In the genomic region with DNA sequence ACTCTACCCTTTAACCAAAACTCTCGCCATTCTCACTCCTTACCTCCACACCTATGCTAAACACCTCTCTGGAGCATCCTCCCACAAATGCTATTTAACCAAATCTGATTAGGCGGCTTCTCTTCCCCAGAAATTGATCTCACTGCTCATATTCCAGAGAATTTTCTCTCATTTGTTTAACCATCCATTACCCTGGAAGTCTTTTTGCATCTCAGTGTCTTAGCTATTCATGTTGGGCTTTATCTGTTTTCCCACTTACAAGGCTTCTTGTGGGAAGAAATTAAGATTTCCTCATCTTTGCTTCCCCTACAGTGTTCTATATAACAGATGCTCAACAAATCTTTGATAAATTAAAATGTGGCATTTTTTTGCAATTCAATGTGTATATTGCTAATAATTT, we compare ENCODE assay signal across 2 cellular contexts.
TF ChIP-seq lines count a peak whose summit lies in the region.

No MANE protein-coding gene starts in this region.

TF ChIP-seq in GM23338, 12 proteins besides CTCF, POLR2A, EP300 and RAD21 (continued from another document):
- TF ChIP-seq, protein P1, sequence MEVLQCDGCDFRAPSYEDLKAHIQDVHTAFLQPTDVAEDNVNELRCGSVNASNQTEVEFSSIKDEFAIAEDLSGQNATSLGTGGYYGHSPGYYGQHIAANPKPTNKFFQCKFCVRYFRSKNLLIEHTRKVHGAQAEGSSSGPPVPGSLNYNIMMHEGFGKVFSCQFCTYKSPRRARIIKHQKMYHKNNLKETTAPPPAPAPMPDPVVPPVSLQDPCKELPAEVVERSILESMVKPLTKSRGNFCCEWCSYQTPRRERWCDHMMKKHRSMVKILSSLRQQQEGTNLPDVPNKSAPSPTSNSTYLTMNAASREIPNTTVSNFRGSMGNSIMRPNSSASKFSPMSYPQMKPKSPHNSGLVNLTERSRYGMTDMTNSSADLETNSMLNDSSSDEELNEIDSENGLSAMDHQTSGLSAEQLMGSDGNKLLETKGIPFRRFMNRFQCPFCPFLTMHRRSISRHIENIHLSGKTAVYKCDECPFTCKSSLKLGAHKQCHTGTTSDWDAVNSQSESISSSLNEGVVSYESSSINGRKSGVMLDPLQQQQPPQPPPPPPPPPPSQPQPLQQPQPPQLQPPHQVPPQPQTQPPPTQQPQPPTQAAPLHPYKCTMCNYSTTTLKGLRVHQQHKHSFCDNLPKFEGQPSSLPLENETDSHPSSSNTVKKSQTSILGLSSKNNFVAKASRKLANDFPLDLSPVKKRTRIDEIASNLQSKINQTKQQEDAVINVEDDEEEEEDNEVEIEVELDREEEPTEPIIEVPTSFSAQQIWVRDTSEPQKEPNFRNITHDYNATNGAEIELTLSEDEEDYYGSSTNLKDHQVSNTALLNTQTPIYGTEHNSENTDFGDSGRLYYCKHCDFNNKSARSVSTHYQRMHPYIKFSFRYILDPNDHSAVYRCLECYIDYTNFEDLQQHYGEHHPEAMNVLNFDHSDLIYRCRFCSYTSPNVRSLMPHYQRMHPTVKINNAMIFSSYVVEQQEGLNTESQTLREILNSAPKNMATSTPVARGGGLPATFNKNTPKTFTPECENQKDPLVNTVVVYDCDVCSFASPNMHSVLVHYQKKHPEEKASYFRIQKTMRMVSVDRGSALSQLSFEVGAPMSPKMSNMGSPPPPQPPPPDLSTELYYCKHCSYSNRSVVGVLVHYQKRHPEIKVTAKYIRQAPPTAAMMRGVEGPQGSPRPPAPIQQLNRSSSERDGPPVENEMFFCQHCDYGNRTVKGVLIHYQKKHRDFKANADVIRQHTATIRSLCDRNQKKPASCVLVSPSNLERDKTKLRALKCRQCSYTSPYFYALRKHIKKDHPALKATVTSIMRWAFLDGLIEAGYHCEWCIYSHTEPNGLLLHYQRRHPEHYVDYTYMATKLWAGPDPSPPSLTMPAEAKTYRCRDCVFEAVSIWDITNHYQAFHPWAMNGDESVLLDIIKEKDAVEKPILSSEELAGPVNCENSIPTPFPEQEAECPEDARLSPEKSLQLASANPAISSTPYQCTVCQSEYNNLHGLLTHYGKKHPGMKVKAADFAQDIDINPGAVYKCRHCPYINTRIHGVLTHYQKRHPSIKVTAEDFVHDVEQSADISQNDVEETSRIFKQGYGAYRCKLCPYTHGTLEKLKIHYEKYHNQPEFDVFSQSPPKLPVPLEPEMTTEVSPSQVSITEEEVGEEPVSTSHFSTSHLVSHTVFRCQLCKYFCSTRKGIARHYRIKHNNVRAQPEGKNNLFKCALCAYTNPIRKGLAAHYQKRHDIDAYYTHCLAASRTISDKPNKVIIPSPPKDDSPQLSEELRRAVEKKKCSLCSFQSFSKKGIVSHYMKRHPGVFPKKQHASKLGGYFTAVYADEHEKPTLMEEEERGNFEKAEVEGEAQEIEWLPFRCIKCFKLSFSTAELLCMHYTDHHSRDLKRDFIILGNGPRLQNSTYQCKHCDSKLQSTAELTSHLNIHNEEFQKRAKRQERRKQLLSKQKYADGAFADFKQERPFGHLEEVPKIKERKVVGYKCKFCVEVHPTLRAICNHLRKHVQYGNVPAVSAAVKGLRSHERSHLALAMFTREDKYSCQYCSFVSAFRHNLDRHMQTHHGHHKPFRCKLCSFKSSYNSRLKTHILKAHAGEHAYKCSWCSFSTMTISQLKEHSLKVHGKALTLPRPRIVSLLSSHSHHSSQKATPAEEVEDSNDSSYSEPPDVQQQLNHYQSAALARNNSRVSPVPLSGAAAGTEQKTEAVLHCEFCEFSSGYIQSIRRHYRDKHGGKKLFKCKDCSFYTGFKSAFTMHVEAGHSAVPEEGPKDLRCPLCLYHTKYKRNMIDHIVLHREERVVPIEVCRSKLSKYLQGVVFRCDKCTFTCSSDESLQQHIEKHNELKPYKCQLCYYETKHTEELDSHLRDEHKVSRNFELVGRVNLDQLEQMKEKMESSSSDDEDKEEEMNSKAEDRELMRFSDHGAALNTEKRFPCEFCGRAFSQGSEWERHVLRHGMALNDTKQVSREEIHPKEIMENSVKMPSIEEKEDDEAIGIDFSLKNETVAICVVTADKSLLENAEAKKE (CRISPR knock-in tag; IDR thresholded peaks at IDR 0.05), result no peak
- TF ChIP-seq NANOG (IDR thresholded peaks at IDR 0.05; ENCODE audit: borderline replicate concordance), result no peak
- TF ChIP-seq, protein P2, sequence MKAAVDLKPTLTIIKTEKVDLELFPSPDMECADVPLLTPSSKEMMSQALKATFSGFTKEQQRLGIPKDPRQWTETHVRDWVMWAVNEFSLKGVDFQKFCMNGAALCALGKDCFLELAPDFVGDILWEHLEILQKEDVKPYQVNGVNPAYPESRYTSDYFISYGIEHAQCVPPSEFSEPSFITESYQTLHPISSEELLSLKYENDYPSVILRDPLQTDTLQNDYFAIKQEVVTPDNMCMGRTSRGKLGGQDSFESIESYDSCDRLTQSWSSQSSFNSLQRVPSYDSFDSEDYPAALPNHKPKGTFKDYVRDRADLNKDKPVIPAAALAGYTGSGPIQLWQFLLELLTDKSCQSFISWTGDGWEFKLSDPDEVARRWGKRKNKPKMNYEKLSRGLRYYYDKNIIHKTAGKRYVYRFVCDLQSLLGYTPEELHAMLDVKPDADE (IDR thresholded peaks at IDR 0.05), result no peak
- no peak for TF ChIP-seq ZNF114 (CRISPR knock-in tag; IDR thresholded peaks at IDR 0.05)
- TF ChIP-seq ZNF331 (CRISPR knock-in tag; IDR thresholded peaks at IDR 0.05; ENCODE audit: low read depth), result no peak
- no peak for TF ChIP-seq EZH2phosphoT487 (IDR thresholded peaks at IDR 0.05; ENCODE audit: unreplicated experiment)
- TF ChIP-seq, protein P3, sequence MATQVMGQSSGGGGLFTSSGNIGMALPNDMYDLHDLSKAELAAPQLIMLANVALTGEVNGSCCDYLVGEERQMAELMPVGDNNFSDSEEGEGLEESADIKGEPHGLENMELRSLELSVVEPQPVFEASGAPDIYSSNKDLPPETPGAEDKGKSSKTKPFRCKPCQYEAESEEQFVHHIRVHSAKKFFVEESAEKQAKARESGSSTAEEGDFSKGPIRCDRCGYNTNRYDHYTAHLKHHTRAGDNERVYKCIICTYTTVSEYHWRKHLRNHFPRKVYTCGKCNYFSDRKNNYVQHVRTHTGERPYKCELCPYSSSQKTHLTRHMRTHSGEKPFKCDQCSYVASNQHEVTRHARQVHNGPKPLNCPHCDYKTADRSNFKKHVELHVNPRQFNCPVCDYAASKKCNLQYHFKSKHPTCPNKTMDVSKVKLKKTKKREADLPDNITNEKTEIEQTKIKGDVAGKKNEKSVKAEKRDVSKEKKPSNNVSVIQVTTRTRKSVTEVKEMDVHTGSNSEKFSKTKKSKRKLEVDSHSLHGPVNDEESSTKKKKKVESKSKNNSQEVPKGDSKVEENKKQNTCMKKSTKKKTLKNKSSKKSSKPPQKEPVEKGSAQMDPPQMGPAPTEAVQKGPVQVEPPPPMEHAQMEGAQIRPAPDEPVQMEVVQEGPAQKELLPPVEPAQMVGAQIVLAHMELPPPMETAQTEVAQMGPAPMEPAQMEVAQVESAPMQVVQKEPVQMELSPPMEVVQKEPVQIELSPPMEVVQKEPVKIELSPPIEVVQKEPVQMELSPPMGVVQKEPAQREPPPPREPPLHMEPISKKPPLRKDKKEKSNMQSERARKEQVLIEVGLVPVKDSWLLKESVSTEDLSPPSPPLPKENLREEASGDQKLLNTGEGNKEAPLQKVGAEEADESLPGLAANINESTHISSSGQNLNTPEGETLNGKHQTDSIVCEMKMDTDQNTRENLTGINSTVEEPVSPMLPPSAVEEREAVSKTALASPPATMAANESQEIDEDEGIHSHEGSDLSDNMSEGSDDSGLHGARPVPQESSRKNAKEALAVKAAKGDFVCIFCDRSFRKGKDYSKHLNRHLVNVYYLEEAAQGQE (IDR thresholded peaks at IDR 0.05; ENCODE audit: unreplicated experiment), result no peak

TF ChIP-seq in WTC11, 78 proteins besides CTCF, POLR2A, EP300 and RAD21 (continued from another document):
- TF ChIP-seq, protein P4, sequence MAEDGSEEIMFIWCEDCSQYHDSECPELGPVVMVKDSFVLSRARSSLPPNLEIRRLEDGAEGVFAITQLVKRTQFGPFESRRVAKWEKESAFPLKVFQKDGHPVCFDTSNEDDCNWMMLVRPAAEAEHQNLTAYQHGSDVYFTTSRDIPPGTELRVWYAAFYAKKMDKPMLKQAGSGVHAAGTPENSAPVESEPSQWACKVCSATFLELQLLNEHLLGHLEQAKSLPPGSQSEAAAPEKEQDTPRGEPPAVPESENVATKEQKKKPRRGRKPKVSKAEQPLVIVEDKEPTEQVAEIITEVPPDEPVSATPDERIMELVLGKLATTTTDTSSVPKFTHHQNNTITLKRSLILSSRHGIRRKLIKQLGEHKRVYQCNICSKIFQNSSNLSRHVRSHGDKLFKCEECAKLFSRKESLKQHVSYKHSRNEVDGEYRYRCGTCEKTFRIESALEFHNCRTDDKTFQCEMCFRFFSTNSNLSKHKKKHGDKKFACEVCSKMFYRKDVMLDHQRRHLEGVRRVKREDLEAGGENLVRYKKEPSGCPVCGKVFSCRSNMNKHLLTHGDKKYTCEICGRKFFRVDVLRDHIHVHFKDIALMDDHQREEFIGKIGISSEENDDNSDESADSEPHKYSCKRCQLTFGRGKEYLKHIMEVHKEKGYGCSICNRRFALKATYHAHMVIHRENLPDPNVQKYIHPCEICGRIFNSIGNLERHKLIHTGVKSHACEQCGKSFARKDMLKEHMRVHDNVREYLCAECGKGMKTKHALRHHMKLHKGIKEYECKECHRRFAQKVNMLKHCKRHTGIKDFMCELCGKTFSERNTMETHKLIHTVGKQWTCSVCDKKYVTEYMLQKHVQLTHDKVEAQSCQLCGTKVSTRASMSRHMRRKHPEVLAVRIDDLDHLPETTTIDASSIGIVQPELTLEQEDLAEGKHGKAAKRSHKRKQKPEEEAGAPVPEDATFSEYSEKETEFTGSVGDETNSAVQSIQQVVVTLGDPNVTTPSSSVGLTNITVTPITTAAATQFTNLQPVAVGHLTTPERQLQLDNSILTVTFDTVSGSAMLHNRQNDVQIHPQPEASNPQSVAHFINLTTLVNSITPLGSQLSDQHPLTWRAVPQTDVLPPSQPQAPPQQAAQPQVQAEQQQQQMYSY (CRISPR knock-in tag; IDR thresholded peaks at IDR 0.05), result no peak
- TF ChIP-seq ZNF317 (CRISPR knock-in tag; IDR thresholded peaks at IDR 0.05; ENCODE audit: borderline replicate concordance, low read depth), result no peak
- TF ChIP-seq, protein P5, sequence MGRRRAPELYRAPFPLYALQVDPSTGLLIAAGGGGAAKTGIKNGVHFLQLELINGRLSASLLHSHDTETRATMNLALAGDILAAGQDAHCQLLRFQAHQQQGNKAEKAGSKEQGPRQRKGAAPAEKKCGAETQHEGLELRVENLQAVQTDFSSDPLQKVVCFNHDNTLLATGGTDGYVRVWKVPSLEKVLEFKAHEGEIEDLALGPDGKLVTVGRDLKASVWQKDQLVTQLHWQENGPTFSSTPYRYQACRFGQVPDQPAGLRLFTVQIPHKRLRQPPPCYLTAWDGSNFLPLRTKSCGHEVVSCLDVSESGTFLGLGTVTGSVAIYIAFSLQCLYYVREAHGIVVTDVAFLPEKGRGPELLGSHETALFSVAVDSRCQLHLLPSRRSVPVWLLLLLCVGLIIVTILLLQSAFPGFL (CRISPR knock-in tag; IDR thresholded peaks at IDR 0.05; ENCODE audit: borderline replicate concordance), result no peak
- TF ChIP-seq, protein P6, sequence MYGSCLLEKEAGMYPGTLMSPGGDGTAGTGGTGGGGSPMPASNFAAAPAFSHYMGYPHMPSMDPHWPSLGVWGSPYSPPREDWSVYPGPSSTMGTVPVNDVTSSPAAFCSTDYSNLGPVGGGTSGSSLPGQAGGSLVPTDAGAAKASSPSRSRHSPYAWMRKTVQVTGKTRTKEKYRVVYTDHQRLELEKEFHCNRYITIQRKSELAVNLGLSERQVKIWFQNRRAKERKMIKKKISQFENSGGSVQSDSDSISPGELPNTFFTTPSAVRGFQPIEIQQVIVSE (CRISPR knock-in tag; IDR thresholded peaks at IDR 0.05; ENCODE audit: borderline replicate concordance), result no peak
- TF ChIP-seq, protein P7, sequence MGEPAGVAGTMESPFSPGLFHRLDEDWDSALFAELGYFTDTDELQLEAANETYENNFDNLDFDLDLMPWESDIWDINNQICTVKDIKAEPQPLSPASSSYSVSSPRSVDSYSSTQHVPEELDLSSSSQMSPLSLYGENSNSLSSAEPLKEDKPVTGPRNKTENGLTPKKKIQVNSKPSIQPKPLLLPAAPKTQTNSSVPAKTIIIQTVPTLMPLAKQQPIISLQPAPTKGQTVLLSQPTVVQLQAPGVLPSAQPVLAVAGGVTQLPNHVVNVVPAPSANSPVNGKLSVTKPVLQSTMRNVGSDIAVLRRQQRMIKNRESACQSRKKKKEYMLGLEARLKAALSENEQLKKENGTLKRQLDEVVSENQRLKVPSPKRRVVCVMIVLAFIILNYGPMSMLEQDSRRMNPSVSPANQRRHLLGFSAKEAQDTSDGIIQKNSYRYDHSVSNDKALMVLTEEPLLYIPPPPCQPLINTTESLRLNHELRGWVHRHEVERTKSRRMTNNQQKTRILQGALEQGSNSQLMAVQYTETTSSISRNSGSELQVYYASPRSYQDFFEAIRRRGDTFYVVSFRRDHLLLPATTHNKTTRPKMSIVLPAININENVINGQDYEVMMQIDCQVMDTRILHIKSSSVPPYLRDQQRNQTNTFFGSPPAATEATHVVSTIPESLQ (CRISPR knock-in tag; IDR thresholded peaks at IDR 0.05), result no peak
- TF ChIP-seq, protein P8, sequence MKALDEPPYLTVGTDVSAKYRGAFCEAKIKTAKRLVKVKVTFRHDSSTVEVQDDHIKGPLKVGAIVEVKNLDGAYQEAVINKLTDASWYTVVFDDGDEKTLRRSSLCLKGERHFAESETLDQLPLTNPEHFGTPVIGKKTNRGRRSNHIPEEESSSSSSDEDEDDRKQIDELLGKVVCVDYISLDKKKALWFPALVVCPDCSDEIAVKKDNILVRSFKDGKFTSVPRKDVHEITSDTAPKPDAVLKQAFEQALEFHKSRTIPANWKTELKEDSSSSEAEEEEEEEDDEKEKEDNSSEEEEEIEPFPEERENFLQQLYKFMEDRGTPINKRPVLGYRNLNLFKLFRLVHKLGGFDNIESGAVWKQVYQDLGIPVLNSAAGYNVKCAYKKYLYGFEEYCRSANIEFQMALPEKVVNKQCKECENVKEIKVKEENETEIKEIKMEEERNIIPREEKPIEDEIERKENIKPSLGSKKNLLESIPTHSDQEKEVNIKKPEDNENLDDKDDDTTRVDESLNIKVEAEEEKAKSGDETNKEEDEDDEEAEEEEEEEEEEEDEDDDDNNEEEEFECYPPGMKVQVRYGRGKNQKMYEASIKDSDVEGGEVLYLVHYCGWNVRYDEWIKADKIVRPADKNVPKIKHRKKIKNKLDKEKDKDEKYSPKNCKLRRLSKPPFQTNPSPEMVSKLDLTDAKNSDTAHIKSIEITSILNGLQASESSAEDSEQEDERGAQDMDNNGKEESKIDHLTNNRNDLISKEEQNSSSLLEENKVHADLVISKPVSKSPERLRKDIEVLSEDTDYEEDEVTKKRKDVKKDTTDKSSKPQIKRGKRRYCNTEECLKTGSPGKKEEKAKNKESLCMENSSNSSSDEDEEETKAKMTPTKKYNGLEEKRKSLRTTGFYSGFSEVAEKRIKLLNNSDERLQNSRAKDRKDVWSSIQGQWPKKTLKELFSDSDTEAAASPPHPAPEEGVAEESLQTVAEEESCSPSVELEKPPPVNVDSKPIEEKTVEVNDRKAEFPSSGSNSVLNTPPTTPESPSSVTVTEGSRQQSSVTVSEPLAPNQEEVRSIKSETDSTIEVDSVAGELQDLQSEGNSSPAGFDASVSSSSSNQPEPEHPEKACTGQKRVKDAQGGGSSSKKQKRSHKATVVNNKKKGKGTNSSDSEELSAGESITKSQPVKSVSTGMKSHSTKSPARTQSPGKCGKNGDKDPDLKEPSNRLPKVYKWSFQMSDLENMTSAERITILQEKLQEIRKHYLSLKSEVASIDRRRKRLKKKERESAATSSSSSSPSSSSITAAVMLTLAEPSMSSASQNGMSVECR (CRISPR knock-in tag; IDR thresholded peaks at IDR 0.05; ENCODE audit: borderline replicate concordance), result no peak
- TF ChIP-seq SMAD3 (CRISPR knock-in tag; IDR thresholded peaks at IDR 0.05; ENCODE audit: borderline replicate concordance), result no peak
